In genomic region chr21:42392731-42393442, GRCh38 we compare ENCODE assay signal across 9 cellular contexts. TPM values are rescaled to one million over a fixed set of nuclear protein-coding genes. Genes with fewer than 3 reads are reported as not detected.
A peak's percentile ranks its signal among the peaks of the same experiment; 100 is the strongest.
DNase-seq lines count a peak whose midpoint lies in the region; ATAC-seq and TF ChIP-seq lines count a peak whose summit lies in the region.
"Had no signal": no experiment of that assay in that cellular context is flagged by ENCODE, and none has a peak within 500 bp of the region (broad histone marks: within the 10 kb centered on the region; RNA-seq: fewer than 3 reads in every experiment).

No MANE protein-coding gene starts in this region.

- H3K4me1 ChIP-seq in OCI-LY7 (ENCODE audit: insufficient read depth, low read length, poor library complexity, severe bottlenecking), result peaks cover 8% of the 10 kb centered on the region

- no peaks in the 10 kb centered on the region for H3K27me3 Mint-ChIP-seq in naive thymus-derived CD8-positive, alpha-beta T cell

- H3K4me2 ChIP-seq in OCI-LY7 (ENCODE audit: low read length), result peak overlapping the region; percentile 4; the same call in 1 of the 2 replicates

- no peaks in the 10 kb centered on the region for H3K9me3 ChIP-seq in OCI-LY7 (ENCODE audit: low read length)
- H3K9me3 ChIP-seq: ovary had no signal

- H3K4me3 ChIP-seq in OCI-LY7 (ENCODE audit: low read depth, low read length, poor library complexity, severe bottlenecking) (no peak overlapping the region), foreskin fibroblast (ENCODE audit: low read depth in 1 of 2, low read length in 2 of 2) (no peak overlapping the region)
- H3K4me3 ChIP-seq: ovary had no signal

- TF ChIP-seq CTCF in OCI-LY7 (conservative IDR thresholded peaks at IDR 0.05; ENCODE audit: low read length) (no peak), foreskin fibroblast (IDR thresholded peaks at IDR 0.05; ENCODE audit: low read depth, low read length) (no peak)

- H3K9me2 ChIP-seq in OCI-LY7 (ENCODE audit: insufficient read depth, low read length), result no peaks in the 10 kb centered on the region

- no peak overlapping the region for H2AFZ ChIP-seq in OCI-LY7 (ENCODE audit: low read length)

- no peak for DNase-seq in OCI-LY7 (ENCODE audit: low spot score)
- peak in 5 of 10 donors; percentile 28 to 65 (median 40) for DNase-seq in naive thymus-derived CD8-positive, alpha-beta T cell
- no peak for DNase-seq in AML-193 (lab: John Stamatoyannopoulos, UW)
- no peak for DNase-seq in foreskin fibroblast
- DNase-seq in GDM1 (lab: John Stamatoyannopoulos, UW), result no peak
- DNase-seq in NCI-H1105 treated with DMSO at 0.1 percent for 48 hours (lab: John Stamatoyannopoulos, UW), result no peak
- DNase-seq: ovary had no signal

- POLR2A ChIA-PET in OCI-LY7 (lab: Charles Lee), result interaction anchor here (0.7 to 1.0 kb wide), 2 partner anchors 25 to 53 kb away, joined by 3 read pairs; no protein-coding TSS in a partner anchor
- POLR2A ChIA-PET in naive thymus-derived CD8-positive, alpha-beta T cell (lab: Charles Lee), result interaction anchor here (0.6 to 3.1 kb wide), 9 partner anchors 11 to 1629 kb away, joined by 3 to 67 read pairs (median 6); partner anchors contain the start of gene UBASH3A

- no peak overlapping the region for H3K27ac ChIP-seq in OCI-LY7 (ENCODE audit: low read depth, low read length, poor library complexity, severe bottlenecking)
- H3K27ac ChIP-seq: ovary had no signal

- intact Hi-C loops in OCI-LY7 (cut with micrococcal nuclease; ENCODE audit: unreplicated experiment), result no loop called here

- peaks cover 19 to 66% (median 55%) of the 10 kb centered on the region in 4 donors for H3K4me1 Mint-ChIP-seq in naive thymus-derived CD8-positive, alpha-beta T cell

- ATAC-seq in GM18858 (IDR thresholded peaks at IDR 0.05; ENCODE audit: unreplicated experiment) (peak; percentile 78), GM21619 (IDR thresholded peaks at IDR 0.05; ENCODE audit: unreplicated experiment) (peak; percentile 68)
- peak; percentile 93 to 97 for ATAC-seq in naive thymus-derived CD8-positive, alpha-beta T cell

- no peaks in the 10 kb centered on the region for H4K20me1 ChIP-seq in OCI-LY7 (ENCODE audit: insufficient read depth, low read length)

- no peaks in the 10 kb centered on the region for H3K79me2 ChIP-seq in OCI-LY7 (ENCODE audit: insufficient read depth, low read depth, low read length)

- CTCF ChIA-PET in OCI-LY7 (lab: Charles Lee; ENCODE audit: unreplicated experiment), result interaction anchor here (1.0 kb wide), 1 partner anchor 83 kb away, joined by 3 read pairs; no protein-coding TSS in a partner anchor

- H3K36me3 ChIP-seq in OCI-LY7 (ENCODE audit: insufficient read depth, low read length), result no peaks in the 10 kb centered on the region
- H3K36me3 ChIP-seq: ovary had no signal

- no peaks in the 10 kb centered on the region for H3K36me3 Mint-ChIP-seq in naive thymus-derived CD8-positive, alpha-beta T cell

- H3K4me3 Mint-ChIP-seq in naive thymus-derived CD8-positive, alpha-beta T cell, result peak overlapping the region; percentile 47 to 75 (median 64)

- no peaks in the 10 kb centered on the region for H3K9me3 Mint-ChIP-seq in naive thymus-derived CD8-positive, alpha-beta T cell

- no TSS peak for BruUV-seq in OCI-LY7 (replicated peaks; lab: Mats Ljungman, UMichigan)

- peak overlapping the region; percentile 40 to 90 (median 78) for H3K27ac Mint-ChIP-seq in naive thymus-derived CD8-positive, alpha-beta T cell

RNA-seq across cellular contexts. Expression of gene TMPRSS3, which starts 3.0 kb away (rescaled TPM):
- not detected in 2 replicates for total RNA-seq in OCI-LY7 (2014; rRNA removed; shearing (Covaris generic))
- total RNA-seq in OCI-LY7 (2022), result not detected in 2 replicates
- 1 to 10 TPM; 2.2 to 2.9 TPM for total RNA-seq in naive thymus-derived CD8-positive, alpha-beta T cell
- 1 to 10 TPM in 1 of 3 donors, under 1 TPM in 1, not detected in 1; 0.89 to 1.4 TPM for polyA plus RNA-seq in naive thymus-derived CD8-positive, alpha-beta T cell

RNA-seq across cellular contexts. Expression of gene UBASH3A, which starts 10.8 kb away (rescaled TPM):
- not detected in 2 replicates for total RNA-seq in OCI-LY7 (2014; rRNA removed; shearing (Covaris generic))
- not detected in 2 replicates for total RNA-seq in OCI-LY7 (2022)
- 10 to 100 TPM; 91.6 to 99.6 TPM for total RNA-seq in naive thymus-derived CD8-positive, alpha-beta T cell
- polyA plus RNA-seq in naive thymus-derived CD8-positive, alpha-beta T cell, result 10 to 100 TPM; 32.8 to 75.3 (median 53.9) TPM

RNA-seq across cellular contexts. Expression of gene TFF1, which starts 26.6 kb away (rescaled TPM):
- total RNA-seq in OCI-LY7 (2014; rRNA removed; shearing (Covaris generic)), result not detected in 2 replicates
- total RNA-seq in OCI-LY7 (2022), result not detected in 2 replicates
- not detected for total RNA-seq in naive thymus-derived CD8-positive, alpha-beta T cell
- polyA plus RNA-seq in naive thymus-derived CD8-positive, alpha-beta T cell, result not detected
- polyA plus RNA-seq: ovary had no signal

RNA-seq across cellular contexts. Expression of gene TFF2, which starts 42.1 kb away (rescaled TPM):
- total RNA-seq in OCI-LY7 (2014; rRNA removed; shearing (Covaris generic)), result not detected in 2 replicates
- total RNA-seq in OCI-LY7 (2022), result not detected in 2 replicates
- not detected for total RNA-seq in naive thymus-derived CD8-positive, alpha-beta T cell
- polyA plus RNA-seq in naive thymus-derived CD8-positive, alpha-beta T cell, result not detected
- polyA plus RNA-seq: ovary had no signal

Comparison
In these comparisons a context has a peak if more than half of its experiments do, and no peak if none do; other contexts are left out.
1. RNA of gene UBASH3A, which starts 10.8 kb away (total RNA-seq): 91.6 to 99.6 TPM in naive thymus-derived CD8-positive, alpha-beta T cell; not detected in OCI-LY7; every median in the first group is over 10 times any median in the second.
2. Peak in every context shown above with its lines, with median percentiles within 50 percentile points of each other: ATAC-seq.